Comparison of ENCODE assay signal across 15 cellular contexts in genomic region chr15:39625856-39626255, GRCh38. TPM values are rescaled to one million over a fixed set of nuclear protein-coding genes. Genes with fewer than 3 reads are reported as not detected.
A peak's percentile ranks its signal among the peaks of the same experiment; 100 is the strongest.
DNase-seq lines count a peak whose midpoint lies in the region; ATAC-seq and TF ChIP-seq lines count a peak whose summit lies in the region.
"Had no signal": no experiment of that assay in that cellular context is flagged by ENCODE, and none has a peak within 500 bp of the region (broad histone marks: within the 10 kb centered on the region; RNA-seq: fewer than 3 reads in every experiment).

No MANE protein-coding gene starts in this region.

- H3K79me1 ChIP-seq in trophoblast cell (ENCODE audit: low read length), result peaks cover 3% of the 10 kb centered on the region

- H2BK12ac ChIP-seq in trophoblast cell (ENCODE audit: low read length), result no peak overlapping the region

- H4K20me1 ChIP-seq in GM23248 (ENCODE audit: insufficient read depth), result no peaks in the 10 kb centered on the region

- H2AFZ ChIP-seq in GM23248 (no peak overlapping the region), trophoblast cell (ENCODE audit: insufficient read depth, low read length, poor library complexity) (no peak overlapping the region)

- no peak overlapping the region for H3K23ac ChIP-seq in trophoblast cell (ENCODE audit: low read length)

- no peak overlapping the region for H4K91ac ChIP-seq in trophoblast cell (ENCODE audit: low read depth, low read length)

- H3K36me3 Mint-ChIP-seq in T-helper 1 cell treated with Interleukin-12 subunit alpha and Interleukin-12 subunit beta and Interleukin-4 antibody, amounts not matched to agents 30 μg/mL and 1 μg/mL, for 36 hours (ENCODE audit: low read depth), result peaks cover 49% of the 10 kb centered on the region
- H3K36me3 Mint-ChIP-seq in natural killer cell treated with Interleukin-12 subunit alpha and Interleukin-12 subunit beta and Interleukin-15 and Interleukin-18, amount 100 ng/mL, for 72 hours, result peaks cover 8% of the 10 kb centered on the region

- H3K4me1 ChIP-seq in GM23248 (ENCODE audit: insufficient read depth) (peaks cover 38% of the 10 kb centered on the region), trophoblast cell (ENCODE audit: control insufficient read depth in 1 of 2, insufficient read depth in 2 of 2, low read length in 2 of 2) (peaks cover 5 to 11% of the 10 kb centered on the region in 2 experiments)

- peak overlapping the region; percentile 71; the same call in 1 of the 2 replicates for H3K27ac ChIP-seq in GM23248
- no peak overlapping the region for H3K27ac ChIP-seq in trophoblast cell (ENCODE audit: low read depth, low read length)
- H3K27ac ChIP-seq: SJCRH30, WERI-Rb-1 had no signal

- peaks cover 12% of the 10 kb centered on the region for H3K9me3 Mint-ChIP-seq in T-helper 1 cell treated with Interleukin-12 subunit alpha and Interleukin-12 subunit beta and Interleukin-4 antibody, amounts not matched to agents 30 μg/mL and 1 μg/mL, for 36 hours
- peaks cover 4% of the 10 kb centered on the region for H3K9me3 Mint-ChIP-seq in natural killer cell treated with Interleukin-12 subunit alpha and Interleukin-12 subunit beta and Interleukin-15 and Interleukin-18, amount 100 ng/mL, for 72 hours

- no peak overlapping the region for H2BK120ac ChIP-seq in trophoblast cell (ENCODE audit: insufficient read depth, low read length, poor library complexity)

- H3K27me3 ChIP-seq in GM23248 (replicated peaks; ENCODE audit: insufficient read depth), result no peaks in the 10 kb centered on the region
- H3K27me3 ChIP-seq in trophoblast cell (ENCODE audit: insufficient read depth, low read length), result no peaks in the 10 kb centered on the region
- H3K27me3 ChIP-seq: ovary, SJCRH30 had no signal

- no peaks in the 10 kb centered on the region for H3K9me3 ChIP-seq in GM23248 (ENCODE audit: low read depth)
- H3K9me3 ChIP-seq in trophoblast cell (ENCODE audit: insufficient read depth, low read depth, low read length), result no peaks in the 10 kb centered on the region
- H3K9me3 ChIP-seq: ovary, SJCRH30 had no signal

- DNase-seq in GM23248, result peak; percentile 39
- DNase-seq in epithelial cell of esophagus (ENCODE audit: low read depth), result peak; percentile 57
- no peak for DNase-seq in natural killer cell treated with Interleukin-12 subunit alpha and Interleukin-12 subunit beta and Interleukin-15 and Interleukin-18, amount 100 ng/mL, for 72 hours (ENCODE audit: low spot score)
- DNase-seq in trophoblast cell, result no peak
- no peak for DNase-seq in NK-92 (lab: John Stamatoyannopoulos, UW; ENCODE audit: unreplicated experiment)
- DNase-seq: activated effector memory CD4-positive, alpha-beta T cell treated with anti-CD3 and anti-CD28 coated beads, Interleukin-2, amount 50 U/mL, for 16 hours; NCI-H1092 treated with DMSO at 0.1 percent for 48 hours; NCI-H526; ovary; SJCRH30; stimulated activated CD4-positive, alpha-beta T cell treated with anti-CD3 and anti-CD28 coated beads, Interleukin-4, amount 100 ng/mL, for 1 hour; WERI-Rb-1 had no signal

- H3K4me1 Mint-ChIP-seq in T-helper 1 cell treated with Interleukin-12 subunit alpha and Interleukin-12 subunit beta and Interleukin-4 antibody, amounts not matched to agents 30 μg/mL and 1 μg/mL, for 36 hours (ENCODE audit: low read depth), result peaks cover 89% of the 10 kb centered on the region
- H3K4me1 Mint-ChIP-seq in natural killer cell treated with Interleukin-12 subunit alpha and Interleukin-12 subunit beta and Interleukin-15 and Interleukin-18, amount 100 ng/mL, for 72 hours (ENCODE audit: low read depth in 2 of 2), result peaks cover 78 to 89% of the 10 kb centered on the region in 2 donors

- H3K9me2 ChIP-seq in GM23248 (ENCODE audit: insufficient read depth), result no peaks in the 10 kb centered on the region

- no peak overlapping the region for H2AK5ac ChIP-seq in trophoblast cell (ENCODE audit: low read length)

- H3K14ac ChIP-seq in trophoblast cell (ENCODE audit: low read length), result no peak overlapping the region

- H4K12ac ChIP-seq in trophoblast cell (ENCODE audit: low read depth, low read length), result no peak overlapping the region

- H3K36me3 ChIP-seq in GM23248 (ENCODE audit: low read depth) (no peaks in the 10 kb centered on the region), trophoblast cell (ENCODE audit: control insufficient read depth in 1 of 2, insufficient read depth in 2 of 2, low read length in 2 of 2) (no peaks in the 10 kb centered on the region)
- H3K36me3 ChIP-seq: ovary, SJCRH30, WERI-Rb-1 had no signal

- H3K4me3 Mint-ChIP-seq in T-helper 1 cell treated with Interleukin-12 subunit alpha and Interleukin-12 subunit beta and Interleukin-4 antibody, amounts not matched to agents 30 μg/mL and 1 μg/mL, for 36 hours, result peak overlapping the region; percentile 29
- H3K4me3 Mint-ChIP-seq in natural killer cell treated with Interleukin-12 subunit alpha and Interleukin-12 subunit beta and Interleukin-15 and Interleukin-18, amount 100 ng/mL, for 72 hours, result peak overlapping the region; percentile 95

- no peak for TF ChIP-seq CTCF in epithelial cell of esophagus (IDR thresholded peaks at IDR 0.05; ENCODE audit: insufficient read depth, low read depth, low read length, missing control alignments)

- H4K8ac ChIP-seq in trophoblast cell (ENCODE audit: low read depth, low read length), result no peak overlapping the region

- H3K4me3 ChIP-seq in GM23248, result no peak overlapping the region
- H3K4me3 ChIP-seq in epithelial cell of esophagus (ENCODE audit: low read length), result no peak overlapping the region
- no peak overlapping the region for H3K4me3 ChIP-seq in trophoblast cell (ENCODE audit: low read depth, low read length)
- H3K4me3 ChIP-seq: GM12878, ovary, SJCRH30 had no signal

- H3K9ac ChIP-seq in GM23248 (no peak overlapping the region), trophoblast cell (ENCODE audit: low read length) (no peak overlapping the region)

- no peak overlapping the region for H2BK5ac ChIP-seq in trophoblast cell (ENCODE audit: low read depth, low read length, poor library complexity)

- in situ Hi-C loops in GM23248 (cut with MboI), result no loop called here

- H3K79me2 ChIP-seq in GM23248 (ENCODE audit: insufficient read depth), result no peaks in the 10 kb centered on the region
- no peaks in the 10 kb centered on the region for H3K79me2 ChIP-seq in trophoblast cell (ENCODE audit: control insufficient read depth, insufficient read depth, low read length, poor library complexity)

- peak overlapping the region; percentile 21 for H3K4me2 ChIP-seq in GM23248 (ENCODE audit: unreplicated experiment)
- H3K4me2 ChIP-seq in trophoblast cell (ENCODE audit: low read length), result no peak overlapping the region

- H3K27me3 Mint-ChIP-seq in T-helper 1 cell treated with Interleukin-12 subunit alpha and Interleukin-12 subunit beta and Interleukin-4 antibody, amounts not matched to agents 30 μg/mL and 1 μg/mL, for 36 hours (ENCODE audit: low read depth), result no peaks in the 10 kb centered on the region
- H3K27me3 Mint-ChIP-seq in natural killer cell treated with Interleukin-12 subunit alpha and Interleukin-12 subunit beta and Interleukin-15 and Interleukin-18, amount 100 ng/mL, for 72 hours, result no peaks in the 10 kb centered on the region

- H3F3A ChIP-seq in GM23248 (ENCODE audit: insufficient read depth), result peaks cover 22% of the 10 kb centered on the region

- H3K4ac ChIP-seq in trophoblast cell (ENCODE audit: low read depth, low read length), result no peak overlapping the region

- H3K18ac ChIP-seq in trophoblast cell (ENCODE audit: low read length), result no peak overlapping the region

- H3K27ac Mint-ChIP-seq in T-helper 1 cell treated with Interleukin-12 subunit alpha and Interleukin-12 subunit beta and Interleukin-4 antibody, amounts not matched to agents 30 μg/mL and 1 μg/mL, for 36 hours, result peak overlapping the region; percentile 99
- peak overlapping the region; percentile 93 for H3K27ac Mint-ChIP-seq in natural killer cell treated with Interleukin-12 subunit alpha and Interleukin-12 subunit beta and Interleukin-15 and Interleukin-18, amount 100 ng/mL, for 72 hours

- ATAC-seq in natural killer cell treated with Interleukin-12 subunit alpha and Interleukin-12 subunit beta and Interleukin-15 and Interleukin-18, amount 100 ng/mL, for 72 hours, result no peak
- ATAC-seq in HG02885 (IDR thresholded peaks at IDR 0.05; ENCODE audit: poor library complexity, unreplicated experiment), result no peak
- ATAC-seq: GM12878 had no signal

RNA-seq across cellular contexts. Expression of gene THBS1, which starts 45.0 kb away (rescaled TPM):
- 7,697 and 8,549 TPM in 2 replicates for total RNA-seq in GM23248 (2014; rRNA removed; shearing (Covaris generic))
- 2,858 and 2,877 TPM in 2 replicates for polyA plus RNA-seq in GM23248 (2016; fragmentation: Nextera tagmentation; extraction: Ambion mirVana)
- under 1 TPM; 0.31 to 0.38 TPM for total RNA-seq in natural killer cell treated with Interleukin-12 subunit alpha and Interleukin-12 subunit beta and Interleukin-15 and Interleukin-18, amount 100 ng/mL, for 72 hours
- 80.1 and 91.6 TPM in 2 replicates for polyA plus RNA-seq in trophoblast cell (2013)

Comparison
In these comparisons a context has a peak if more than half of its experiments do, and no peak if none do; other contexts are left out.
1. DNase-seq: peak in GM23248 (single experiment) and epithelial cell of esophagus (single experiment); none in natural killer cell treated with Interleukin-12 subunit alpha and Interleukin-12 subunit beta and Interleukin-15 and Interleukin-18, amount 100 ng/mL, for 72 hours (single experiment), trophoblast cell (0 of 2) and NK-92 (single experiment).
2. RNA of gene THBS1, which starts 45.0 kb away (total RNA-seq): 7,697 to 8,549 TPM in GM23248; 0.31 to 0.38 TPM in natural killer cell treated with Interleukin-12 subunit alpha and Interleukin-12 subunit beta and Interleukin-15 and Interleukin-18, amount 100 ng/mL, for 72 hours; every median in the first group is over 1,000 times any median in the second.